1 cellular context compared by ENCODE assay signal in the genomic region with DNA sequence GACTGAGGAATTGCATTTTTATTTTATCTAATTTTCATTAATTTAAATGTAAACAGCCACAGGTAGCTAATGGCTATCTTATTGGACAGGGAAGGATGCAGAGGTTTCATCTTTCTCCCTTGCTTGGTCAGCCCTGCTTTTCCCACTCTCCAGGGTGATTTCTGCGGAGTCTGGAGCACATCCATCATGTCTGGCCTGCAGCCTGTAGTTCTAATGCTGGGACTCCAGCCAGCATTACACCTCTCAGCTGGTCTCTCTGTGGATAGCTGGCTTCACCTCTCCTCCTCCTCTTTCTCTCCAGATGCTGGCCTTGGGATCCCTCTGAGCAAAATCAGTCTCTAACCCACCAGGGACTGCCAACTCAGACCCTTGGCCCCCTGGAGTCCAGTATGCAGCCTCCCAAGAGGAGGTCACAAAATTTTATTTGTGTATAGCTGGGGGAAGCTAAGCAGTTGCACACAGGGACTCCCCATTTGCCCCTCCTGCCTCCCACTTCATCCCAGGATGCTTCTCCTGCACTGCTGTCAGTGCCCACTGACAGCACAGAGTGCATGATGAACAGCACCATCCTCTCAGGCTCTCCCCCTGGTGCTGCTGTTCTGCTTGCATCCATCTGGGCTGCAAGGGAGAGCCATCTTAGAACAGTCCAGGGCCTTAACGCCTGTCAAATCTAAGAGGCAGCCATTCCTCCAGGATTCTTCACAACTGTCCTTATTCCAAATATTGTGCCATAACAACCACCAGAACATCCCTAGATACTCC.
TF ChIP-seq lines count a peak whose summit lies in the region.

No MANE protein-coding gene starts in this region.

TF ChIP-seq in GM12891, 5 proteins besides CTCF, POLR2A, EP300 and RAD21 (continued from another document):
- no peak for TF ChIP-seq TAF1 (IDR thresholded peaks at IDR 0.05; ENCODE audit: low read depth, low read length)
